ENCODE assay signal across 10 cellular contexts in genomic region chr14:71597955-71598659, GRCh38.
DNase-seq lines count a peak whose midpoint lies in the region; ATAC-seq, FAIRE-seq and TF ChIP-seq lines count a peak whose summit lies in the region.
"Had no signal": no experiment of that assay in that cellular context is flagged by ENCODE, and none has a peak within 500 bp of the region (broad histone marks: within the 10 kb centered on the region; RNA-seq: fewer than 3 reads in every experiment).

No MANE protein-coding gene starts in this region.

- DNase-seq in GM13977 (ENCODE audit: low spot score), result peak; percentile 17
- no peak for DNase-seq in HTR-8/SVneo (ENCODE audit: insufficient read length, low spot score)
- no peak for DNase-seq in activated naive CD8-positive, alpha-beta T cell treated with anti-CD3 and anti-CD28 coated beads for 36 hours
- no peak for DNase-seq in stimulated activated CD8-positive, alpha-beta memory T cell treated with anti-CD3 and anti-CD28 coated beads, Interleukin-4, amount 100 ng/mL, for 48 hours
- no peak for DNase-seq in Caco-2
- DNase-seq in left ventricle myocardium inferior, result no peak
- no peak for DNase-seq in effector CD8-positive, alpha-beta T cell (lab: John Stamatoyannopoulos, UW)
- DNase-seq: SW 1271 had no signal

- H3K4me1 ChIP-seq in Caco-2 (no peaks in the 10 kb centered on the region), left ventricle myocardium inferior (no peaks in the 10 kb centered on the region)

- H3K4me3 ChIP-seq in Caco-2 (ENCODE audit: low read depth, low read length) (no peak overlapping the region), left ventricle myocardium inferior (no peak overlapping the region)

- TF ChIP-seq CTCF in GM13977 (IDR thresholded peaks at IDR 0.05; ENCODE audit: extremely low read depth, insufficient read depth, missing control alignments), result no peak
- TF ChIP-seq CTCF in Caco-2 (IDR thresholded peaks at IDR 0.05; ENCODE audit: insufficient read depth in 1 of 2, low read depth in 1 of 2, low read length in 1 of 2, severe bottlenecking in 1 of 2, unreplicated experiment in 1 of 2), result no peak
- TF ChIP-seq CTCF in left ventricle myocardium inferior (IDR thresholded peaks at IDR 0.05; ENCODE audit: borderline replicate concordance), result no peak

- H3K27me3 Mint-ChIP-seq in activated naive CD8-positive, alpha-beta T cell treated with anti-CD3 and anti-CD28 coated beads for 36 hours, result no peaks in the 10 kb centered on the region
- no peaks in the 10 kb centered on the region for H3K27me3 Mint-ChIP-seq in Caco-2 (ENCODE audit: insufficient read depth, unreplicated experiment)

- H3K36me3 ChIP-seq in Caco-2 (ENCODE audit: control insufficient read depth, insufficient read depth, low read length) (no peaks in the 10 kb centered on the region), left ventricle myocardium inferior (peaks cover 11% of the 10 kb centered on the region)

- in situ Hi-C loops in GM13977 (cut with MboI; ENCODE audit: low pct_unique_long_range_greater_than_20kb, low sequenced_read_pairs, unreplicated experiment), result no loop called here

- H3K36me3 Mint-ChIP-seq in activated naive CD8-positive, alpha-beta T cell treated with anti-CD3 and anti-CD28 coated beads for 36 hours, result peaks cover 51% of the 10 kb centered on the region
- peaks cover 12% of the 10 kb centered on the region for H3K36me3 Mint-ChIP-seq in Caco-2 (ENCODE audit: insufficient read depth, unreplicated experiment)

- intact Hi-C loops in Caco-2 (cut with micrococcal nuclease; ENCODE audit: unreplicated experiment) (no loop called here), left ventricle myocardium inferior (cut with micrococcal nuclease) (no loop called here)

- H3K4me3 Mint-ChIP-seq in activated naive CD8-positive, alpha-beta T cell treated with anti-CD3 and anti-CD28 coated beads for 36 hours, result no peak overlapping the region
- H3K4me3 Mint-ChIP-seq in Caco-2 (ENCODE audit: unreplicated experiment), result no peak overlapping the region

- H3K9me3 Mint-ChIP-seq in activated naive CD8-positive, alpha-beta T cell treated with anti-CD3 and anti-CD28 coated beads for 36 hours, result peaks cover 24% of the 10 kb centered on the region
- H3K9me3 Mint-ChIP-seq in Caco-2 (ENCODE audit: unreplicated experiment), result peaks cover 28% of the 10 kb centered on the region

- peak overlapping the region; percentile 19 for H3K27ac Mint-ChIP-seq in activated naive CD8-positive, alpha-beta T cell treated with anti-CD3 and anti-CD28 coated beads for 36 hours
- H3K27ac Mint-ChIP-seq in Caco-2 (ENCODE audit: unreplicated experiment), result no peak overlapping the region

- CTCF ChIA-PET in Caco-2 (lab: Charles Lee), result no interaction called here

- POLR2A ChIA-PET in Caco-2 (lab: Charles Lee), result no interaction called here

- BruUV-seq in Caco-2 (replicated peaks; lab: Mats Ljungman, UMichigan), result no TSS peak

- peak; percentile 64 for FAIRE-seq in HTR-8/SVneo (lab: Jason Lieb, UNC)
- FAIRE-seq: HepG2 had no signal

- H3K9me3 ChIP-seq in Caco-2, result peaks cover 11% of the 10 kb centered on the region
- H3K9me3 ChIP-seq in left ventricle myocardium inferior (replicated peaks), result peaks cover 26% of the 10 kb centered on the region

- H3K27ac ChIP-seq in left ventricle myocardium inferior (replicated peaks), result no peak overlapping the region

- H3K4me1 Mint-ChIP-seq in activated naive CD8-positive, alpha-beta T cell treated with anti-CD3 and anti-CD28 coated beads for 36 hours, result peaks cover 49% of the 10 kb centered on the region
- H3K4me1 Mint-ChIP-seq in Caco-2 (ENCODE audit: low read depth, unreplicated experiment), result peaks cover 24% of the 10 kb centered on the region

- ATAC-seq in GM21447 (IDR thresholded peaks at IDR 0.05; ENCODE audit: unreplicated experiment), result peak; percentile 66
- ATAC-seq: HepG2 had no signal

- H3K27me3 ChIP-seq in Caco-2 (replicated peaks; ENCODE audit: control insufficient read depth, insufficient read depth, low read length) (no peaks in the 10 kb centered on the region), left ventricle myocardium inferior (ENCODE audit: low read depth) (no peaks in the 10 kb centered on the region)
